In genomic region chr1:39955547-39956539, GRCh38 we compare ENCODE assay signal across 8 cellular contexts. TPM values are rescaled to one million over a fixed set of nuclear protein-coding genes. Genes with fewer than 3 reads are reported as not detected.
DNase-seq lines count a peak whose midpoint lies in the region; ATAC-seq, FAIRE-seq and TF ChIP-seq lines count a peak whose summit lies in the region.

No MANE protein-coding gene starts in this region.

- H2AFZ ChIP-seq in endothelial cell of umbilical vein (ENCODE audit: low read depth, low read length) = peak overlapping the region; percentile 88

- dilution Hi-C loops in endothelial cell of umbilical vein (cut with MboI; ENCODE audit: extremely low pct_ligation_motif_present, low sequenced_read_pairs) = no loop called here

- BruUV-seq in endothelial cell of umbilical vein (replicated peaks; lab: Mats Ljungman, UMichigan) = TSS peak; percentile 58

- peaks cover 2% of the 10 kb centered on the region for H3K79me2 ChIP-seq in endothelial cell of umbilical vein (ENCODE audit: control insufficient read depth, insufficient read depth, low read length)

- H3K4me3 Mint-ChIP-seq in natural killer cell = peak overlapping the region; percentile 94

- H3K4me3 ChIP-seq in AG04450 (ENCODE audit: low read depth, low read length) (peak overlapping the region; percentile 70), endothelial cell of umbilical vein (replicated peaks in 1 of 3; ENCODE audit: insufficient read depth in 1 of 3, low read depth in 1 of 3, low read length in 3 of 3) (peak overlapping the region; percentile 47 to 87 (median 75)), suprapubic skin (peak overlapping the region; percentile 80)

- H3K27me3 Mint-ChIP-seq in natural killer cell (ENCODE audit: low read depth in 2 of 2) = peaks cover 0 to 3% of the 10 kb centered on the region in 2 donors

- no peaks in the 10 kb centered on the region for H3K36me3 Mint-ChIP-seq in natural killer cell

- CTCF ChIA-PET in AG04450 (lab: Charles Lee) (interaction anchor here (0.6 to 1.9 kb wide), 5 partner anchors 18 to 236 kb away, joined by 5 to 12 read pairs (median 6); no protein-coding TSS in a partner anchor), endothelial cell of umbilical vein (lab: Charles Lee) (interaction anchor here (0.8 to 2.6 kb wide), 10 partner anchors 9 to 352 kb away, joined by 3 to 21 read pairs (median 8); partner anchors contain the start of genes CAP1 and MYCL)

- no peaks in the 10 kb centered on the region for H3K9me1 ChIP-seq in endothelial cell of umbilical vein (replicated peaks; ENCODE audit: control insufficient read depth, extremely low read depth, insufficient read depth, low read length)

- intact Hi-C loops in endothelial cell of umbilical vein (cut with micrococcal nuclease) = loop anchor here (5.0 kb wide), 2 partner anchors 39 to 54 kb away; partner anchors contain the start of gene MYCL
- intact Hi-C loops in natural killer cell (cut with micrococcal nuclease) = loop anchor here (1.0 kb wide), 1 partner anchor 73 kb away; the partner anchor contains the start of gene TRIT1

- POLR2A ChIA-PET in AG04450 (lab: Yijun Ruan, JAX) = interaction anchor here (0.6 to 2.1 kb wide), 11 partner anchors 21 to 158 kb away, joined by 3 to 23 read pairs (median 4); partner anchors contain the start of gene CAP1
- POLR2A ChIA-PET in endothelial cell of umbilical vein (lab: Charles Lee) = interaction anchor here (0.5 kb wide), 1 partner anchor 37 kb away, joined by 5 read pairs; no protein-coding TSS in a partner anchor

- no peak for TF ChIP-seq POLR2A in endothelial cell of umbilical vein (IDR thresholded peaks at IDR 0.05; ENCODE audit: low read depth, low read length)
- TF ChIP-seq POLR2A in suprapubic skin (IDR thresholded peaks at IDR 0.05) = no peak

- H3K9me3 ChIP-seq in AG04450 (ENCODE audit: control insufficient read depth, insufficient read depth, low read length) (no peaks in the 10 kb centered on the region; the same call in 1 of the 2 replicates), endothelial cell of umbilical vein (replicated peaks; ENCODE audit: control insufficient read depth, insufficient read depth, low read length) (no peaks in the 10 kb centered on the region), suprapubic skin (no peaks in the 10 kb centered on the region)

- no peak for TF ChIP-seq CTCF in AG04450 (IDR thresholded peaks at IDR 0.05; ENCODE audit: low read depth, low read length)
- TF ChIP-seq CTCF in endothelial cell of umbilical vein (IDR thresholded peaks at IDR 0.05; ENCODE audit: extremely low read depth in 1 of 2, insufficient read depth in 1 of 2, low read depth in 1 of 2, low read length in 2 of 2) = no peak
- no peak for TF ChIP-seq CTCF in natural killer cell (IDR thresholded peaks at IDR 0.05)
- TF ChIP-seq CTCF in suprapubic skin (IDR thresholded peaks at IDR 0.05) = no peak

- H3K27ac ChIP-seq in AG04450 (ENCODE audit: low read depth, low read length) (peak overlapping the region; percentile 39), endothelial cell of umbilical vein (ENCODE audit: insufficient read depth, low read depth, low read length) (peak overlapping the region; percentile 10), suprapubic skin (peak overlapping the region; percentile 89)

- H3K36me3 ChIP-seq in endothelial cell of umbilical vein (ENCODE audit: control insufficient read depth in 2 of 2, extremely low read depth in 1 of 2, insufficient read depth in 2 of 2, low read length in 2 of 2) = no peaks in the 10 kb centered on the region
- no peaks in the 10 kb centered on the region for H3K36me3 ChIP-seq in suprapubic skin

- no peaks in the 10 kb centered on the region for H4K20me1 ChIP-seq in endothelial cell of umbilical vein (replicated peaks; ENCODE audit: control insufficient read depth, extremely low read depth, insufficient read depth, low read length)

- peak; percentile 89 for FAIRE-seq in endothelial cell of umbilical vein (lab: Jason Lieb, UNC)

- H3K27ac Mint-ChIP-seq in natural killer cell = peak overlapping the region; percentile 14 to 80

- no peak for DNase-seq in AG04450 (ENCODE audit: low read depth, low spot score)
- peak; percentile 66 to 92 for DNase-seq in NCI-H524 (lab: John Stamatoyannopoulos, UW)
- DNase-seq in activated CD8-positive, alpha-beta memory T cell treated with anti-CD3 and anti-CD28 coated beads for 4 hours (ENCODE audit: low read depth in 2 of 2) = peak; percentile 50 to 56
- DNase-seq in endothelial cell of umbilical vein (ENCODE audit: low read depth, low spot score) = peak; percentile 49
- DNase-seq in natural killer cell = peak; percentile 26
- peak in 1 of 2 donors; percentile 75 for DNase-seq in suprapubic skin (ENCODE audit: low spot score in 2 of 2)

- no peaks in the 10 kb centered on the region for H3K9me3 Mint-ChIP-seq in natural killer cell

- no peak for TF ChIP-seq EP300 in suprapubic skin (IDR thresholded peaks at IDR 0.05)

- H3K4me1 ChIP-seq in endothelial cell of umbilical vein (ENCODE audit: control insufficient read depth, extremely low read depth, insufficient read depth, low read length) (peaks cover 14% of the 10 kb centered on the region), suprapubic skin (peaks cover 67% of the 10 kb centered on the region)

- no peaks in the 10 kb centered on the region for H3K27me3 ChIP-seq in AG04450 (ENCODE audit: control insufficient read depth, insufficient read depth, low read length)
- no peaks in the 10 kb centered on the region for H3K27me3 ChIP-seq in endothelial cell of umbilical vein (ENCODE audit: control insufficient read depth in 2 of 2, insufficient read depth in 2 of 2, low read length in 2 of 2)
- no peaks in the 10 kb centered on the region for H3K27me3 ChIP-seq in suprapubic skin

- peak overlapping the region; percentile 84 for H3K4me2 ChIP-seq in endothelial cell of umbilical vein (ENCODE audit: insufficient read depth, low read length)

- peaks cover 20 to 22% of the 10 kb centered on the region in 2 donors for H3K4me1 Mint-ChIP-seq in natural killer cell

- peak overlapping the region; percentile 56 for H3K9ac ChIP-seq in endothelial cell of umbilical vein (replicated peaks; ENCODE audit: extremely low read depth, insufficient read depth, low read length)

- 7% methylated on average over 24 of the region's 36 CpGs for WGBS in suprapubic skin

- peak; percentile 36 for ATAC-seq in GM18868 (IDR thresholded peaks at IDR 0.05; ENCODE audit: unreplicated experiment)
- ATAC-seq in HG03159 (IDR thresholded peaks at IDR 0.05; ENCODE audit: unreplicated experiment) = peak; percentile 35
- peak; percentile 58 to 62 (median 59) for ATAC-seq in natural killer cell

TF ChIP-seq in endothelial cell of umbilical vein, 7 proteins besides CTCF, POLR2A, EP300 and RAD21:
- TF ChIP-seq FOS (IDR thresholded peaks at IDR 0.05; ENCODE audit: borderline replicate concordance, insufficient read depth, low read length) (no peak), JUN (IDR thresholded peaks at IDR 0.05; ENCODE audit: borderline replicate concordance, insufficient read depth, insufficient read length, low read depth) (no peak), MAX (IDR thresholded peaks at IDR 0.05; ENCODE audit: insufficient read depth, insufficient read length) (no peak), GATA2 (IDR thresholded peaks at IDR 0.05; ENCODE audit: insufficient read depth, insufficient read length, low read depth, low read length) (no peak), EZH2 (IDR thresholded peaks at IDR 0.05; ENCODE audit: borderline replicate concordance, low read depth, low read length, severe bottlenecking) (no peak), POLR2AphosphoS5 (IDR thresholded peaks at IDR 0.05; ENCODE audit: insufficient read depth, low read depth, low read length) (no peak), MYC (IDR thresholded peaks at IDR 0.05; ENCODE audit: low read depth, low read length) (no peak)

RNA-seq across cellular contexts. Expression of gene MFSD2A, which starts 0.9 kb away (rescaled TPM):
- polyA plus RNA-seq in AG04450 (2011; rRNA removed) (1.6 and 2.6 TPM in 2 replicates), endothelial cell of umbilical vein (2.7 and 2.8 TPM in 2 replicates)
- polyA minus RNA-seq in AG04450 (2011; rRNA and poly(A)+ RNA removed) = 2.6 and 2.8 TPM in 2 replicates
- total RNA-seq in endothelial cell of umbilical vein (4.3 and 5.5 TPM in 2 replicates), natural killer cell (1 to 10 TPM; 2.8 to 4.4 (median 3.7) TPM), suprapubic skin (100 to 1,000 TPM; 169 to 416 (median 303) TPM)
- polyA plus RNA-seq in endothelial cell of umbilical vein (2011; cell fraction: cytosol; rRNA removed) = 1.9 and 2.8 TPM in 2 replicates
- polyA plus RNA-seq in endothelial cell of umbilical vein (2011; cell fraction: nucleus; rRNA removed) = 4.5 and 6.0 TPM in 2 replicates
- polyA plus RNA-seq in endothelial cell of umbilical vein (2012) = 4.1 and 6.3 TPM in 2 replicates
- polyA minus RNA-seq in endothelial cell of umbilical vein = 2.2 and 3.6 TPM in 2 replicates
- not detected for polyA minus RNA-seq in endothelial cell of umbilical vein (2011; cell fraction: cytosol; rRNA and poly(A)+ RNA removed)
- polyA minus RNA-seq in endothelial cell of umbilical vein (2011; cell fraction: nucleus; rRNA and poly(A)+ RNA removed) = 2.2 and 3.1 TPM in 2 replicates

RNA-seq across cellular contexts. Expression of gene MYCL, which starts 54.1 kb away (rescaled TPM):
- polyA plus RNA-seq in AG04450 (2011; rRNA removed) (0.66 and 0.77 TPM in 2 replicates), endothelial cell of umbilical vein (1.3 and 1.5 TPM in 2 replicates)
- polyA minus RNA-seq in AG04450 (2011; rRNA and poly(A)+ RNA removed) = 0.74 and 1.1 TPM in 2 replicates
- total RNA-seq in endothelial cell of umbilical vein (1.4 and 2.1 TPM in 2 replicates), natural killer cell (1 to 10 TPM in 1 of 3 donors, under 1 TPM in 2; 0.70 to 1.9 (median 0.92) TPM), suprapubic skin (100 to 1,000 TPM in 2 of 4 donors, 10 to 100 TPM in 2; 62.7 to 131 (median 95.1) TPM)
- polyA plus RNA-seq in endothelial cell of umbilical vein (2011; cell fraction: cytosol; rRNA removed) = 1.2 and 1.6 TPM in 2 replicates
- 0.62 and 0.92 TPM in 2 replicates for polyA plus RNA-seq in endothelial cell of umbilical vein (2011; cell fraction: nucleus; rRNA removed)
- 1.2 and 1.4 TPM in 2 replicates for polyA plus RNA-seq in endothelial cell of umbilical vein (2012)
- polyA minus RNA-seq in endothelial cell of umbilical vein = 0.98 and 1.00 TPM in 2 replicates
- 4.2 TPM for polyA minus RNA-seq in endothelial cell of umbilical vein (2011; cell fraction: cytosol; rRNA and poly(A)+ RNA removed)
- 1.1 and 1.6 TPM in 2 replicates for polyA minus RNA-seq in endothelial cell of umbilical vein (2011; cell fraction: nucleus; rRNA and poly(A)+ RNA removed)

Comparison
In these comparisons a context has a peak if more than half of its experiments do, and no peak if none do; other contexts are left out.
1. H3K27ac ChIP-seq: peak in every context shown above with its lines; median percentile 89 in suprapubic skin; 39 in AG04450; 10 in endothelial cell of umbilical vein.
2. RNA of gene MFSD2A, which starts 0.9 kb away (total RNA-seq): 169 to 416 TPM in suprapubic skin; 4.3 to 5.5 TPM in endothelial cell of umbilical vein and 2.8 to 4.4 TPM in natural killer cell; every median in the first group is over 10 times any median in the second.
3. RNA of gene MYCL, which starts 54.1 kb away (total RNA-seq): 62.7 to 131 TPM in suprapubic skin; 1.4 to 2.1 TPM in endothelial cell of umbilical vein and 0.70 to 1.9 TPM in natural killer cell; every median in the first group is over 10 times any median in the second.
4. Peak in every context shown above with its lines, with median percentiles within 50 percentile points of each other: H3K4me3 ChIP-seq and ATAC-seq.